Comparison of ENCODE assay signal across 15 cellular contexts in genomic region chr3:50008931-50009330, GRCh38.
DNase-seq lines count a peak whose midpoint lies in the region; ATAC-seq and TF ChIP-seq lines count a peak whose summit lies in the region.
"Had no signal": no experiment of that assay in that cellular context is flagged by ENCODE, and none has a peak within 500 bp of the region (broad histone marks: within the 10 kb centered on the region; RNA-seq: fewer than 3 reads in every experiment).

No MANE protein-coding gene starts in this region.

- CTCF ChIA-PET in SK-N-SH (lab: Yijun Ruan, JAX) = no interaction called here

- no peaks in the 10 kb centered on the region for H4K20me1 ChIP-seq in SK-N-SH (ENCODE audit: insufficient read depth)

- no peak for TF ChIP-seq EP300 in SK-N-SH (IDR thresholded peaks at IDR 0.05; ENCODE audit: borderline replicate concordance in 1 of 2, low read depth in 1 of 2, low read length in 1 of 2)

- TF ChIP-seq CTCF in SK-N-SH (IDR thresholded peaks at IDR 0.05) (no peak), fibroblast of pulmonary artery (IDR thresholded peaks at IDR 0.05; ENCODE audit: low read length, missing control alignments) (no peak), thoracic aorta (IDR thresholded peaks at IDR 0.05) (no peak), right atrium auricular region (IDR thresholded peaks at IDR 0.05) (no peak)

- no peak overlapping the region for H2AFZ ChIP-seq in SK-N-SH (ENCODE audit: low read depth)

- no peaks in the 10 kb centered on the region for H3K27me3 ChIP-seq in SK-N-SH (ENCODE audit: insufficient read depth)
- no peaks in the 10 kb centered on the region for H3K27me3 ChIP-seq in thoracic aorta (replicated peaks; ENCODE audit: insufficient read depth)
- H3K27me3 ChIP-seq in right atrium auricular region = no peaks in the 10 kb centered on the region
- H3K27me3 ChIP-seq: brain microvascular endothelial cell, uterus had no signal

- POLR2A ChIA-PET in SK-N-SH (lab: Yijun Ruan, JAX) = no interaction called here

- DNase-seq in NCI-H2171 treated with DMSO at 0.1 percent for 48 hours (lab: John Stamatoyannopoulos, UW) (peak; percentile 46), NCI-H2171 (lab: John Stamatoyannopoulos, UW) (no peak), SK-N-SH (no peak), fibroblast of pulmonary artery (ENCODE audit: low read depth) (peak; percentile 26), thoracic aorta (ENCODE audit: low spot score) (no peak), NAMALWA (ENCODE audit: low spot score) (no peak), right atrium auricular region (ENCODE audit: low spot score) (no peak), 8988T (no peak)
- DNase-seq: activated CD4-positive, alpha-beta T cell treated with anti-CD3 and anti-CD28 coated beads for 48 hours; brain microvascular endothelial cell; DMS 273 treated with DMSO at 0.1 percent for 48 hours; NCI-H1436 treated with DMSO at 0.1 percent for 48 hours; SW 1271; uterus had no signal

- 100% methylated on average over 1 of the region's 1 CpG for WGBS in SK-N-SH (ENCODE audit: low lambda C conversion rate)

- no peak overlapping the region for H3K9ac ChIP-seq in SK-N-SH

- H3K9me2 ChIP-seq in SK-N-SH = no peaks in the 10 kb centered on the region

- no peak overlapping the region for H3K4me3 ChIP-seq in SK-N-SH (ENCODE audit: low read depth in 2 of 2, low read length in 1 of 2)
- H3K4me3 ChIP-seq in fibroblast of pulmonary artery (replicated peaks; ENCODE audit: low read depth, low read length) = no peak overlapping the region
- H3K4me3 ChIP-seq in thoracic aorta = no peak overlapping the region
- no peak overlapping the region for H3K4me3 ChIP-seq in right atrium auricular region
- H3K4me3 ChIP-seq: uterus had no signal

- peaks cover 0 to 17% of the 10 kb centered on the region in 2 experiments for H3K36me3 ChIP-seq in SK-N-SH (replicated peaks in 1 of 2; ENCODE audit: control insufficient read depth in 1 of 2, insufficient read depth in 2 of 2, low read length in 1 of 2)
- no peaks in the 10 kb centered on the region for H3K36me3 ChIP-seq in thoracic aorta
- peaks cover 22% of the 10 kb centered on the region for H3K36me3 ChIP-seq in right atrium auricular region
- H3K36me3 ChIP-seq: uterus had no signal

- TF ChIP-seq RAD21 in SK-N-SH (IDR thresholded peaks at IDR 0.05; ENCODE audit: low read length) = no peak

- H3K9me3 ChIP-seq in SK-N-SH (no peaks in the 10 kb centered on the region), thoracic aorta (no peaks in the 10 kb centered on the region), right atrium auricular region (no peaks in the 10 kb centered on the region)
- H3K9me3 ChIP-seq: uterus had no signal

- H3K79me2 ChIP-seq in SK-N-SH (ENCODE audit: insufficient read depth) = peaks cover 56% of the 10 kb centered on the region; the same call in 1 of the 2 replicates

- no peak overlapping the region for H3K4me2 ChIP-seq in SK-N-SH

- H3K27ac ChIP-seq in SK-N-SH (ENCODE audit: low read depth in 2 of 2, low read length in 1 of 2) (no peak overlapping the region), thoracic aorta (no peak overlapping the region), right atrium auricular region (no peak overlapping the region)
- H3K27ac ChIP-seq: brain microvascular endothelial cell, uterus had no signal

- H3K4me1 ChIP-seq in SK-N-SH (ENCODE audit: control insufficient read depth in 1 of 2, insufficient read depth in 2 of 2, low read depth in 1 of 2, low read length in 1 of 2) (no peaks in the 10 kb centered on the region), thoracic aorta (ENCODE audit: control insufficient read depth in 1 of 2, low read depth in 2 of 2) (peaks cover 2 to 8% of the 10 kb centered on the region in 2 donors), right atrium auricular region (no peaks in the 10 kb centered on the region)
- H3K4me1 ChIP-seq: uterus had no signal

- ATAC-seq in thoracic aorta (ENCODE audit: insufficient number of reproducible peaks, low FRiP score, low read depth) = peak; percentile 57
- ATAC-seq: HCT116 had no signal

- H3F3A ChIP-seq in SK-N-SH (replicated peaks; ENCODE audit: insufficient read depth) = no peaks in the 10 kb centered on the region

TF ChIP-seq in SK-N-SH, 30 proteins besides CTCF, POLR2A, EP300 and RAD21:
- TF ChIP-seq FOSL2 (IDR thresholded peaks at IDR 0.05; ENCODE audit: borderline replicate concordance, low read depth) (peak; percentile 34; the same call in 1 of the 2 replicates), SIN3A (IDR thresholded peaks at IDR 0.05; ENCODE audit: borderline replicate concordance, low read depth, low read length) (no peak)

Comparison
In these comparisons a context has a peak if more than half of its experiments do, and no peak if none do; other contexts are left out.
1. DNase-seq: peak in NCI-H2171 treated with DMSO at 0.1 percent for 48 hours (single experiment) and fibroblast of pulmonary artery (single experiment); none in NCI-H2171 (single experiment), SK-N-SH (single experiment), thoracic aorta (single experiment), NAMALWA (single experiment), right atrium auricular region (single experiment) and 8988T (single experiment).